Comparison of ENCODE assay signal across 8 cellular contexts in the genomic region with DNA sequence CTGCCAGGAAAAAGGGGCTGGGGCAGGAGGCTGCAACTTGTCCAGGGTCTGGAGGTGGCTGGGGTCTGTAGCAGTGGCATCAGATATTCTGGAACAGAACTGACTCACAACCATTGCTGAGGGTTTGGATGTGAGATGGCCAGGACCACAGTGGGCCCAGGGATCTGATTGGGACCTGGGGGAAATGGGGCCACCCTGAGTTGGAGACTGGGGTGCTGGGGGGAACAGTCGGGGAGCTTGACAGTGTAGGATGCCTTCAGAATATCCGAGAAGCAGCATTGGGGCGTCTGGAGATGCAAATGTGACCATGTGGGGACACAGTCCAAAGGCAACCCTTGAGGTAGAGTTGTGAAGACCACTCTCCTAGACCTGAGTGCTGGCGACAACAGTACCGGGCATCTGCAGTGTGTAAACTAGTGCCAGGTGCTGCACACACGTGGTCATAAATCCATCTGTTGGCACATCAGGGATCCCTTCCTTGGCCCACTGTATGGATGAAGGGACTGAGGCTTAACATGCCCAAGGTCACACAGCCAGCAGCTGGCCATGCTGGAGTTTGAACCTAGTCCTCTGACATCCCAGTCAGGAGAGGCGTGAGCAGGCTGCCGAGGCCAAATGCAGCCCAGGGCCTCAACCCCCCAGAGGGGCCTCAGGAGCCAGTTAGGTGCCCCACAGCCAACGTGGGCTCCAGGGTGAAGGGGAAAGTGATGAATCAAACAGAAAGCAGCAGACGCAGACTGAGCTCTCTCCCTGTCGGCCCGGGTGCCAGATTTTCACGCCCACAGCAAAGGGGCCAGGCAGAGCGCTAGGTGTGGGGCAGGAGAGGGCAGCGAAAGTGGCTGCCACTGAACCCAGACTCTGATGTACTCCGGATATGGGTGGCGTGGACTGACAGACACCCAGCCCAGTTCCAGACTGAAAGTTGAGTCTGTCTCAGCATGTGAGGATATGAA. TPM values are rescaled to one million over a fixed set of nuclear protein-coding genes. Genes with fewer than 3 reads are reported as not detected.
DNase-seq lines count a peak whose midpoint lies in the region; ATAC-seq and TF ChIP-seq lines count a peak whose summit lies in the region.

No MANE protein-coding gene starts in this region.

- H3K9me3 ChIP-seq in right atrium auricular region (no peaks in the 10 kb centered on the region), lower lobe of right lung (no peaks in the 10 kb centered on the region), upper lobe of right lung (no peaks in the 10 kb centered on the region), breast epithelium (no peaks in the 10 kb centered on the region)

- intact Hi-C loops in left ventricle myocardium superior (cut with micrococcal nuclease) (no loop called here), lower lobe of right lung (cut with DNase I) (no loop called here), upper lobe of right lung (cut with DNase I) (no loop called here), breast epithelium (cut with DNase I; ENCODE audit: low total_unique reads) (no loop called here)

- DNase-seq in right atrium auricular region (ENCODE audit: low spot score), result no peak
- DNase-seq in left ventricle myocardium superior, result no peak
- peak in 2 of 3 experiments; percentile 70 to 79 for DNase-seq in activated CD8-positive, alpha-beta memory T cell treated with anti-CD3 and anti-CD28 coated beads for 48 hours (ENCODE audit: low read depth in 2 of 3, low spot score in 2 of 3)
- no peak for DNase-seq in lower lobe of right lung
- no peak for DNase-seq in upper lobe of right lung
- DNase-seq in NCI-H748 treated with DMSO at 0.1 percent for 48 hours (lab: John Stamatoyannopoulos, UW), result no peak
- DNase-seq in breast epithelium (ENCODE audit: low spot score in 2 of 2), result no peak
- no peak for DNase-seq in NOMO-1 (lab: John Stamatoyannopoulos, UW; ENCODE audit: unreplicated experiment in 2 of 2)

- H3K36me3 ChIP-seq in right atrium auricular region (no peaks in the 10 kb centered on the region), lower lobe of right lung (no peaks in the 10 kb centered on the region), upper lobe of right lung (no peaks in the 10 kb centered on the region), breast epithelium (no peaks in the 10 kb centered on the region)

- TF ChIP-seq POLR2A in breast epithelium (IDR thresholded peaks at IDR 0.05), result no peak

- no peak overlapping the region for H3K4me3 ChIP-seq in right atrium auricular region
- H3K4me3 ChIP-seq in lower lobe of right lung, result no peak overlapping the region
- H3K4me3 ChIP-seq in upper lobe of right lung, result no peak overlapping the region
- H3K4me3 ChIP-seq in breast epithelium, result no peak overlapping the region

- no peak for TF ChIP-seq CTCF in right atrium auricular region (IDR thresholded peaks at IDR 0.05)
- TF ChIP-seq CTCF in lower lobe of right lung (IDR thresholded peaks at IDR 0.05), result no peak
- TF ChIP-seq CTCF in upper lobe of right lung (IDR thresholded peaks at IDR 0.05), result no peak
- TF ChIP-seq CTCF in breast epithelium (IDR thresholded peaks at IDR 0.05), result no peak

- peaks cover 0 to 62% of the 10 kb centered on the region in 2 donors for H3K4me1 ChIP-seq in right atrium auricular region
- H3K4me1 ChIP-seq in lower lobe of right lung, result peaks cover 76% of the 10 kb centered on the region
- H3K4me1 ChIP-seq in upper lobe of right lung, result peaks cover 61% of the 10 kb centered on the region
- H3K4me1 ChIP-seq in breast epithelium, result peaks cover 0 to 4% of the 10 kb centered on the region in 2 donors

- ATAC-seq in left ventricle myocardium superior (no peak), lower lobe of right lung (no peak), upper lobe of right lung (no peak)

- H3K27ac ChIP-seq in right atrium auricular region (peak overlapping the region; percentile 60 to 82), lower lobe of right lung (peak overlapping the region; percentile 24), upper lobe of right lung (peak overlapping the region; percentile 17), breast epithelium (peak overlapping the region in 1 of 2 donors; percentile 19)

- H3K27me3 ChIP-seq in right atrium auricular region, result no peaks in the 10 kb centered on the region
- no peaks in the 10 kb centered on the region for H3K27me3 ChIP-seq in lower lobe of right lung (ENCODE audit: low read depth)
- no peaks in the 10 kb centered on the region for H3K27me3 ChIP-seq in upper lobe of right lung
- no peaks in the 10 kb centered on the region for H3K27me3 ChIP-seq in breast epithelium

RNA-seq across cellular contexts. Expression of a gene that starts 18.8 kb away (rescaled TPM):
- total RNA-seq in right atrium auricular region, result 1 to 10 TPM; 7.2 to 9.6 TPM
- 15.3 TPM for total RNA-seq in left ventricle myocardium superior
- total RNA-seq in lower lobe of right lung, result 28.4 TPM
- 28.3 TPM for total RNA-seq in upper lobe of right lung
- 10 to 100 TPM in 1 of 3 donors, 1 to 10 TPM in 2; 6.1 to 10.7 (median 9.2) TPM for total RNA-seq in breast epithelium

RNA-seq across cellular contexts. Expression of a gene that starts 20.5 kb away (rescaled TPM):
- total RNA-seq in right atrium auricular region (10 to 100 TPM; 25.6 to 34.8 TPM), left ventricle myocardium superior (51.0 TPM), lower lobe of right lung (6.7 TPM), upper lobe of right lung (6.9 TPM), breast epithelium (10 to 100 TPM; 10.7 to 16.8 (median 15.1) TPM)

RNA-seq across cellular contexts. Expression of a gene that starts 23.5 kb away (rescaled TPM):
- total RNA-seq in right atrium auricular region, result 1 to 10 TPM; 4.7 to 9.9 TPM
- total RNA-seq in left ventricle myocardium superior, result 10.2 TPM
- total RNA-seq in lower lobe of right lung, result 48.8 TPM
- total RNA-seq in upper lobe of right lung, result 71.6 TPM
- 10 to 100 TPM in 2 of 3 donors, 1 to 10 TPM in 1; 5.4 to 29.6 (median 17.4) TPM for total RNA-seq in breast epithelium

RNA-seq across cellular contexts. Expression of a gene that starts 28.9 kb away (rescaled TPM):
- total RNA-seq in right atrium auricular region (100 to 1,000 TPM; 148 to 187 TPM), left ventricle myocardium superior (473 TPM), lower lobe of right lung (68.6 TPM), upper lobe of right lung (60.8 TPM), breast epithelium (10 to 100 TPM; 30.4 to 38.4 (median 30.8) TPM)

Comparison
In these comparisons a context has a peak if more than half of its experiments do, and no peak if none do; other contexts are left out.
1. DNase-seq: peak in activated CD8-positive, alpha-beta memory T cell treated with anti-CD3 and anti-CD28 coated beads for 48 hours (2 of 3); none in right atrium auricular region (single experiment), left ventricle myocardium superior (single experiment), lower lobe of right lung (single experiment), upper lobe of right lung (single experiment), NCI-H748 treated with DMSO at 0.1 percent for 48 hours (single experiment), breast epithelium (0 of 2) and NOMO-1 (0 of 2).